7 cellular contexts compared by ENCODE assay signal in the genomic region with DNA sequence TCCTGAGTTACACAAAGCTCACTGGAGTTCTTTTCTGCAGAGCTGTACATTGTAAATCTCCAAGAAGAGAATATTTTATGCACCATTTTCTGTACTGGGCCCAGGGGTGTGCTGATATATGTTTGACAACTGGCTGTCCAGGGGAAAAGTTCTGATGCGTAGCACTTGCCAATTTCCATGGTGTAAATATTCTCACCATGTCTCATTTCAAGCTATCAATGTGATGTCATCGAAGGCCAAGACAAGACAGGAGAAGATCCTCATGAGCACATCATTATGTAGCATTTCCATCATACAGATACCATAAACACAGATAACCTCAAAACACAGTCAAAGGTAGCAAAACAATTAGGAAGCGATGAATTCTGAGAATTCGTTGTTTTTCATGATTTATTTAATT. TPM values are rescaled to one million over a fixed set of nuclear protein-coding genes. Genes with fewer than 3 reads are reported as not detected.
"Had no signal": no experiment of that assay in that cellular context is flagged by ENCODE, and none has a peak within 500 bp of the region (broad histone marks: within the 10 kb centered on the region; RNA-seq: fewer than 3 reads in every experiment).

No MANE protein-coding gene starts in this region.

- H3K4me3 Mint-ChIP-seq: IgD-negative memory B cell had no signal

- H3K4me1 Mint-ChIP-seq: IgD-negative memory B cell had no signal

- H3K9me3 ChIP-seq: HAP-1 had no signal

- H3K36me3 Mint-ChIP-seq: IgD-negative memory B cell had no signal

- H3K4me1 ChIP-seq: HAP-1 had no signal

- H3K4me3 ChIP-seq: HAP-1 had no signal

- H3K27ac Mint-ChIP-seq: IgD-negative memory B cell had no signal

- DNase-seq: GOT3, H7, KBM-7 had no signal

- H3K36me3 ChIP-seq: HAP-1 had no signal

RNA-seq across cellular contexts. Expression of a gene that starts 18.9 kb away (rescaled TPM):
- total RNA-seq: H4, H7, HT-29 had no signal
- polyA plus RNA-seq: IgD-negative memory B cell had no signal

RNA-seq across cellular contexts. Expression of a gene that starts 41.7 kb away (rescaled TPM):
- total RNA-seq: HT-29 had no signal
- polyA plus RNA-seq: IgD-negative memory B cell had no signal
